Comparison of ENCODE assay signal across 8 cellular contexts in the genomic region with DNA sequence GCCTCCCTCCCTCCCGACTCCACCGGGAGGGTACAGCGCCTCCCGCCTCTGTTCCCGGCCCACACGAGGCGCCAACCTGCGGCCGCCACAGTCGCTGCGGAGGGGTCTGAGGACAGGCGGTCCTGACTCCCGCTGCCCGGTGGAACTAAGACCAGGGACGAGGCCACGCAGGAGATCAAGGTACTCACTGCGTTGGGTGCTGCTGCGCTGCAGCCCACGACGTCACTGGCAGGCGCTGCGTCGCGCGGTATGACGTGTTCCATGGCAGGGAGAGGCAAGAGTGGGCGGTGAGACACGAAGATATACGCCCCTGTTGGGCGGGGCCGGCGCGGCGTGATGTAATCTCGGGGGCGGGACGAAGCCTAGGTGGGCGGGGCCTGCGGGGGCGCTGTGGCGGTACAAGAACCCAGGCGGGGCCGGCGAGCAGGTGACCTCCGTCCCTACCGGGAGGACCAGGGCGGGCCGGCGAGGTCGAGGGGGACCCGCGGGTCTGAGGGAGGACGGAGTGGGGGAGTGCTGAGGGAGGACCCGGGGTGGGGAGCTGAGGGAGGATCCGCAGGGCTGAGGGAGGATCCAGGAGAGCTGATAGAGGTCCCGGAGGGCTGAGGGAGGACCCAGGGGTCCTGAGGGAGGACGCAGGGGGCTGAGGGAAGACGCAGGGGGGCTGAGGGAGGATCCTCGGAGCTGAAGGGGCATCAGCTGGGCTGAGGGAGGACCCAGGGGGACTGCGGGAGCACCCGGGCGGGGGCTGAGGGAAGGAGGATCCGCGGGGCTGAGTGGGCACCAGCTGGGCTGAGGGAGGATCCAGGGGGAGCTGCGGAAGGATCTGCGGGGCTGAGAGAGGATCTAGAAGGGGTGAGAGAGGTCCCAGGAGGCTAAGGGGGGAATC. TPM values are rescaled to one million over a fixed set of nuclear protein-coding genes. Genes with fewer than 3 reads are reported as not detected.
DNase-seq lines count a peak whose midpoint lies in the region; ATAC-seq and TF ChIP-seq lines count a peak whose summit lies in the region.

A gene (minus strand): TSS at position 227 of the 889 bp plus-strand sequence. CDS start 1,039 bp downstream, outside the sequence.

- peaks cover 18% of the 10 kb centered on the region for H3K27me3 Mint-ChIP-seq in GM23338 (ENCODE audit: insufficient read depth, low read depth, poor library complexity)
- H3K27me3 Mint-ChIP-seq in activated T-helper 1 cell treated with anti-CD3 and anti-CD28 coated beads, Interleukin-12 subunit alpha, Interleukin-12 subunit beta, Interleukin-2, Interleukin-4 antibody, amounts not matched to agents 30 ng/mL and 10 ng/mL and 1 ng/mL, durations not matched to agents 14 hours and 24 hours and 36 hours (ENCODE audit: insufficient read depth), result peaks cover 3% of the 10 kb centered on the region
- H3K27me3 Mint-ChIP-seq in naive thymus-derived CD4-positive, alpha-beta T cell, result peaks cover 0 to 3% (median 0%) of the 10 kb centered on the region in 5 donors
- no peaks in the 10 kb centered on the region for H3K27me3 Mint-ChIP-seq in stimulated activated naive B cell treated with anti-CD40 and anti-IgM and Interleukin-4, amounts not matched to agents 10 μg/mL and 1 μg/mL and 100 μg/mL, for 72 hours

- H3K79me2 ChIP-seq in DOHH2 (ENCODE audit: control insufficient read depth, low read length) (peaks cover 18% of the 10 kb centered on the region), GM23338 (replicated peaks; ENCODE audit: insufficient read depth) (peaks cover 8% of the 10 kb centered on the region)

- H3F3A ChIP-seq in DOHH2 (ENCODE audit: control insufficient read depth, insufficient read depth), result peaks cover 5% of the 10 kb centered on the region; the same call in 1 of the 2 replicates
- H3F3A ChIP-seq in GM23338 (replicated peaks; ENCODE audit: low read depth), result 0 out of 2 replicates have a peak, but pooled peaks cover 2% of the 10 kb centered on the region

- H2AFZ ChIP-seq in GM23338, result peak within 1 kb of the TSS; percentile 95

- peak within 1 kb of the TSS; percentile 85 for H3K4me2 ChIP-seq in DOHH2 (ENCODE audit: low read length)
- peak within 1 kb of the TSS; percentile 94 for H3K4me2 ChIP-seq in GM23338

- H3K4me1 Mint-ChIP-seq in GM23338, result peaks cover 15% of the 10 kb centered on the region
- H3K4me1 Mint-ChIP-seq in activated T-helper 1 cell treated with anti-CD3 and anti-CD28 coated beads, Interleukin-12 subunit alpha, Interleukin-12 subunit beta, Interleukin-2, Interleukin-4 antibody, amounts not matched to agents 30 ng/mL and 10 ng/mL and 1 ng/mL, durations not matched to agents 14 hours and 24 hours and 36 hours (ENCODE audit: low read depth), result peaks cover 28% of the 10 kb centered on the region
- peaks cover 5 to 37% (median 26%) of the 10 kb centered on the region in 7 donors for H3K4me1 Mint-ChIP-seq in naive thymus-derived CD4-positive, alpha-beta T cell
- peaks cover 19 to 48% of the 10 kb centered on the region in 2 donors for H3K4me1 Mint-ChIP-seq in stimulated activated naive B cell treated with anti-CD40 and anti-IgM and Interleukin-4, amounts not matched to agents 10 μg/mL and 1 μg/mL and 100 μg/mL, for 72 hours

- peak; percentile 97 for DNase-seq in GM23338 (ENCODE audit: low spot score)
- peak; percentile 93 for DNase-seq in LHCN-M2 (ENCODE audit: low read depth)
- peak; percentile 92 for DNase-seq in RPMI7951 (ENCODE audit: low read depth)
- peak; percentile 99 for DNase-seq in activated T-helper 1 cell treated with anti-CD3 and anti-CD28 coated beads, Interleukin-12 subunit alpha, Interleukin-12 subunit beta, Interleukin-2, Interleukin-4 antibody, amounts not matched to agents 30 ng/mL and 10 ng/mL and 1 ng/mL, durations not matched to agents 14 hours and 24 hours and 36 hours (ENCODE audit: low spot score)
- peak; percentile 93 for DNase-seq in fibroblast of gingiva (ENCODE audit: low read depth)
- DNase-seq in naive thymus-derived CD4-positive, alpha-beta T cell, result peak; percentile 97 to 100 (median 99)
- peak; percentile 99 for DNase-seq in stimulated activated naive B cell treated with anti-CD40 and anti-IgM and Interleukin-4, amounts not matched to agents 10 μg/mL and 1 μg/mL and 100 μg/mL, for 72 hours

- CTCF ChIA-PET in naive thymus-derived CD4-positive, alpha-beta T cell (lab: Charles Lee), result interaction anchor here (0.6 to 1.0 kb wide), 3 partner anchors 22 to 58 kb away, joined by 3 to 4 read pairs (median 3); a partner anchor contains a TSS

- H3K9me3 Mint-ChIP-seq in GM23338, result no peaks in the 10 kb centered on the region; the same call in 2 of the 3 replicates
- no peaks in the 10 kb centered on the region for H3K9me3 Mint-ChIP-seq in activated T-helper 1 cell treated with anti-CD3 and anti-CD28 coated beads, Interleukin-12 subunit alpha, Interleukin-12 subunit beta, Interleukin-2, Interleukin-4 antibody, amounts not matched to agents 30 ng/mL and 10 ng/mL and 1 ng/mL, durations not matched to agents 14 hours and 24 hours and 36 hours
- no peaks in the 10 kb centered on the region for H3K9me3 Mint-ChIP-seq in naive thymus-derived CD4-positive, alpha-beta T cell
- no peaks in the 10 kb centered on the region for H3K9me3 Mint-ChIP-seq in stimulated activated naive B cell treated with anti-CD40 and anti-IgM and Interleukin-4, amounts not matched to agents 10 μg/mL and 1 μg/mL and 100 μg/mL, for 72 hours

- H3K27me3 ChIP-seq in DOHH2 (ENCODE audit: control insufficient read depth, low read length), result no peaks in the 10 kb centered on the region
- H3K27me3 ChIP-seq in GM23338 (ENCODE audit: insufficient read depth), result peaks cover 10% of the 10 kb centered on the region; the same call in 1 of the 2 replicates
- no peaks in the 10 kb centered on the region for H3K27me3 ChIP-seq in naive thymus-derived CD4-positive, alpha-beta T cell (ENCODE audit: control insufficient read depth in 2 of 2, insufficient read depth in 2 of 2, low read length in 2 of 2)

- H3K27ac Mint-ChIP-seq in GM23338, result peak within 1 kb of the TSS; percentile 93
- H3K27ac Mint-ChIP-seq in activated T-helper 1 cell treated with anti-CD3 and anti-CD28 coated beads, Interleukin-12 subunit alpha, Interleukin-12 subunit beta, Interleukin-2, Interleukin-4 antibody, amounts not matched to agents 30 ng/mL and 10 ng/mL and 1 ng/mL, durations not matched to agents 14 hours and 24 hours and 36 hours, result peak within 1 kb of the TSS; percentile 89
- H3K27ac Mint-ChIP-seq in naive thymus-derived CD4-positive, alpha-beta T cell, result peak within 1 kb of the TSS; percentile 88 to 98 (median 95)
- H3K27ac Mint-ChIP-seq in stimulated activated naive B cell treated with anti-CD40 and anti-IgM and Interleukin-4, amounts not matched to agents 10 μg/mL and 1 μg/mL and 100 μg/mL, for 72 hours, result peak within 1 kb of the TSS; percentile 98

- intact Hi-C loops in activated T-helper 1 cell treated with anti-CD3 and anti-CD28 coated beads, Interleukin-12 subunit alpha, Interleukin-12 subunit beta, Interleukin-2, Interleukin-4 antibody, amounts not matched to agents 30 ng/mL and 10 ng/mL and 1 ng/mL, durations not matched to agents 14 hours and 24 hours and 36 hours (cut with micrococcal nuclease), result loop anchor here (1.0 to 5.0 kb wide), 12 partner anchors 22 to 567 kb away; a partner anchor contains a TSS
- intact Hi-C loops in naive thymus-derived CD4-positive, alpha-beta T cell (cut with micrococcal nuclease), result loop anchor here (1.0 to 10.0 kb wide), 12 partner anchors 27 to 1705 kb away; a partner anchor contains a TSS

- H3K36me3 ChIP-seq in DOHH2 (ENCODE audit: control insufficient read depth, low read length), result peaks cover 23% of the 10 kb centered on the region
- H3K36me3 ChIP-seq in GM23338 (ENCODE audit: insufficient read depth), result no peaks in the 10 kb centered on the region
- H3K36me3 ChIP-seq in naive thymus-derived CD4-positive, alpha-beta T cell (ENCODE audit: control insufficient read depth in 2 of 3, insufficient read depth in 3 of 3, low read length in 3 of 3), result peaks cover 0 to 32% (median 0%) of the 10 kb centered on the region in 3 experiments

- peaks cover 8% of the 10 kb centered on the region; the same call in 2 of the 3 replicates for H3K36me3 Mint-ChIP-seq in GM23338 (ENCODE audit: low read depth)
- peaks cover 7% of the 10 kb centered on the region for H3K36me3 Mint-ChIP-seq in activated T-helper 1 cell treated with anti-CD3 and anti-CD28 coated beads, Interleukin-12 subunit alpha, Interleukin-12 subunit beta, Interleukin-2, Interleukin-4 antibody, amounts not matched to agents 30 ng/mL and 10 ng/mL and 1 ng/mL, durations not matched to agents 14 hours and 24 hours and 36 hours (ENCODE audit: low read depth)
- peaks cover 0 to 7% (median 5%) of the 10 kb centered on the region in 5 donors for H3K36me3 Mint-ChIP-seq in naive thymus-derived CD4-positive, alpha-beta T cell
- peaks cover 13 to 19% of the 10 kb centered on the region in 2 donors for H3K36me3 Mint-ChIP-seq in stimulated activated naive B cell treated with anti-CD40 and anti-IgM and Interleukin-4, amounts not matched to agents 10 μg/mL and 1 μg/mL and 100 μg/mL, for 72 hours

- TF ChIP-seq CTCF in DOHH2 (IDR thresholded peaks at IDR 0.05; ENCODE audit: low read depth, low read length, poor library complexity, severe bottlenecking) (peak; percentile 27), GM23338 (conservative IDR thresholded peaks at IDR 0.05; ENCODE audit: low read depth in 2 of 2) (0 out of 4 replicates have a peak, but pooled peaks of 1 of the 2 experiments have one; percentile 5)

- H4K20me1 ChIP-seq in DOHH2 (ENCODE audit: control insufficient read depth, insufficient read depth, low read depth, low read length) (no peaks in the 10 kb centered on the region), GM23338 (replicated peaks; ENCODE audit: insufficient read depth) (no peaks in the 10 kb centered on the region; the same call in 1 of the 2 replicates)

- H3K4me1 ChIP-seq in DOHH2 (ENCODE audit: control insufficient read depth, low read length) (peaks cover 21% of the 10 kb centered on the region), GM23338 (ENCODE audit: insufficient read depth) (peaks cover 4% of the 10 kb centered on the region; the same call in 1 of the 2 replicates)
- peaks cover 9 to 16% of the 10 kb centered on the region in 2 donors for H3K4me1 ChIP-seq in naive thymus-derived CD4-positive, alpha-beta T cell (ENCODE audit: control insufficient read depth in 2 of 2, insufficient read depth in 2 of 2, low read length in 2 of 2)

- peak within 1 kb of the TSS; percentile 96 for H3K4me3 ChIP-seq in DOHH2 (ENCODE audit: low read length)
- H3K4me3 ChIP-seq in GM23338, result peak within 1 kb of the TSS; percentile 97
- H3K4me3 ChIP-seq in naive thymus-derived CD4-positive, alpha-beta T cell (ENCODE audit: low read length), result peak within 1 kb of the TSS; percentile 100

- POLR2A ChIA-PET in naive thymus-derived CD4-positive, alpha-beta T cell (lab: Charles Lee), result interaction anchor here (0.7 to 2.1 kb wide), 12 partner anchors 9 to 392 kb away, joined by 3 to 10 read pairs (median 4); a partner anchor contains a TSS

- peak within 1 kb of the TSS; percentile 93 for H3K4me3 Mint-ChIP-seq in GM23338
- peak within 1 kb of the TSS; percentile 87 for H3K4me3 Mint-ChIP-seq in activated T-helper 1 cell treated with anti-CD3 and anti-CD28 coated beads, Interleukin-12 subunit alpha, Interleukin-12 subunit beta, Interleukin-2, Interleukin-4 antibody, amounts not matched to agents 30 ng/mL and 10 ng/mL and 1 ng/mL, durations not matched to agents 14 hours and 24 hours and 36 hours
- H3K4me3 Mint-ChIP-seq in naive thymus-derived CD4-positive, alpha-beta T cell, result peak within 1 kb of the TSS; percentile 87 to 95 (median 93)
- peak within 1 kb of the TSS; percentile 95 to 96 for H3K4me3 Mint-ChIP-seq in stimulated activated naive B cell treated with anti-CD40 and anti-IgM and Interleukin-4, amounts not matched to agents 10 μg/mL and 1 μg/mL and 100 μg/mL, for 72 hours

- no peaks in the 10 kb centered on the region for H3K9me2 ChIP-seq in DOHH2 (replicated peaks; ENCODE audit: control insufficient read depth, low read length)
- H3K9me2 ChIP-seq in GM23338 (ENCODE audit: insufficient read depth), result no peaks in the 10 kb centered on the region

- ATAC-seq in GM23338, result peak; percentile 89
- ATAC-seq in naive thymus-derived CD4-positive, alpha-beta T cell, result peak; percentile 99
- peak; percentile 94 to 96 for ATAC-seq in stimulated activated naive B cell treated with anti-CD40 and anti-IgM and Interleukin-4, amounts not matched to agents 10 μg/mL and 1 μg/mL and 100 μg/mL, for 72 hours (replicated peaks)

- H3K9me3 ChIP-seq in DOHH2 (ENCODE audit: control insufficient read depth, insufficient read depth, low read length), result no peaks in the 10 kb centered on the region
- H3K9me3 ChIP-seq in naive thymus-derived CD4-positive, alpha-beta T cell (ENCODE audit: control insufficient read depth in 2 of 3, low read length in 3 of 3), result no peaks in the 10 kb centered on the region

- H3K27ac ChIP-seq in DOHH2 (ENCODE audit: low read depth, low read length) (no peak within 1 kb of the TSS), GM23338 (ENCODE audit: low read depth) (no peak within 1 kb of the TSS)
- H3K27ac ChIP-seq in naive thymus-derived CD4-positive, alpha-beta T cell (ENCODE audit: low read depth, low read length), result peak within 1 kb of the TSS; percentile 94

RNA-seq across cellular contexts. Expression of the gene that starts here (rescaled TPM):
- total RNA-seq in GM23338 (2014; rRNA removed; shearing (Covaris generic)), result 81.2 and 92.4 TPM in 2 replicates
- 172 and 182 TPM in 2 replicates for polyA plus RNA-seq in GM23338 (2016; fragmentation: Nextera tagmentation; extraction: Ambion mirVana)
- 55.0 and 78.6 TPM in 2 replicates for total RNA-seq in LHCN-M2 (2014; rRNA removed)
- polyA plus RNA-seq in LHCN-M2 (2012), result 86.5 TPM
- total RNA-seq in RPMI7951 (2014; rRNA removed; shearing (Covaris generic)), result 63.2 and 83.0 TPM in 2 replicates
- 53.3 and 61.7 TPM in 2 replicates for total RNA-seq in activated T-helper 1 cell treated with anti-CD3 and anti-CD28 coated beads, Interleukin-12 subunit alpha, Interleukin-12 subunit beta, Interleukin-2, Interleukin-4 antibody, amounts not matched to agents 30 ng/mL and 10 ng/mL and 1 ng/mL, durations not matched to agents 14 hours and 24 hours and 36 hours
- 10 to 100 TPM; 34.3 to 79.3 (median 65.2) TPM for total RNA-seq in naive thymus-derived CD4-positive, alpha-beta T cell
- 100 to 1,000 TPM; 132 to 149 TPM for polyA plus RNA-seq in naive thymus-derived CD4-positive, alpha-beta T cell
